In genomic region chr1:185257947-185258203, GRCh38 we compare ENCODE assay signal across 12 cellular contexts. TPM values are rescaled to one million over a fixed set of nuclear protein-coding genes. Genes with fewer than 3 reads are reported as not detected.
DNase-seq lines count a peak whose midpoint lies in the region; ATAC-seq and TF ChIP-seq lines count a peak whose summit lies in the region.
"Had no signal": no experiment of that assay in that cellular context is flagged by ENCODE, and none has a peak within 500 bp of the region (broad histone marks: within the 10 kb centered on the region; RNA-seq: fewer than 3 reads in every experiment).

No MANE protein-coding gene starts in this region.

- DNase-seq in ELR (ENCODE audit: low read depth) = peak; percentile 49
- peak; percentile 21 to 68 for DNase-seq in cardiac fibroblast (ENCODE audit: low read depth in 2 of 2)
- DNase-seq in naive thymus-derived CD8-positive, alpha-beta T cell = no peak
- DNase-seq in trophoblast cell = no peak
- no peak for DNase-seq in right cardiac atrium
- DNase-seq: activated CD4-positive, CD25-positive, alpha-beta regulatory T cell treated with anti-CD3 and anti-CD28 coated beads, Interleukin-2, amount 50 U/mL, for 72 hours; activated gamma-delta T cell treated with Interleukin-2 at 50 U/mL for 16 hours; cerebellar nuclear complex; immature natural killer cell had no signal

- no CpG with 5 or more reads among the region's 2 CpGs for WGBS in trophoblast cell (ENCODE audit: extremely low coverage, insufficient coverage, insufficient read length)
- WGBS in right cardiac atrium = 88% methylated on average over 2 of the region's 2 CpGs

- no peaks in the 10 kb centered on the region for H3K36me3 ChIP-seq in Loucy (ENCODE audit: insufficient read depth, low read length)
- no peaks in the 10 kb centered on the region for H3K36me3 ChIP-seq in trophoblast cell (ENCODE audit: control insufficient read depth in 1 of 2, insufficient read depth in 2 of 2, low read length in 2 of 2)
- H3K36me3 ChIP-seq: esophagus muscularis mucosa had no signal

- no peak overlapping the region for H2AK5ac ChIP-seq in trophoblast cell (ENCODE audit: low read length)

- H3K27me3 ChIP-seq in Loucy (ENCODE audit: insufficient read depth, low read length, poor library complexity, severe bottlenecking) = no peaks in the 10 kb centered on the region
- H3K27me3 ChIP-seq in trophoblast cell (ENCODE audit: insufficient read depth, low read length) = no peaks in the 10 kb centered on the region
- no peaks in the 10 kb centered on the region for H3K27me3 ChIP-seq in right cardiac atrium (ENCODE audit: control insufficient read depth, insufficient read depth)
- H3K27me3 ChIP-seq: esophagus muscularis mucosa had no signal

- H3K9me2 ChIP-seq in Loucy (replicated peaks; ENCODE audit: low read depth, low read length) = no peaks in the 10 kb centered on the region

- no peak overlapping the region for H2BK5ac ChIP-seq in trophoblast cell (ENCODE audit: low read depth, low read length, poor library complexity)

- no peak overlapping the region for H3K18ac ChIP-seq in trophoblast cell (ENCODE audit: low read length)

- H2AFZ ChIP-seq in Loucy (ENCODE audit: low read length) = peak overlapping the region; percentile 88
- no peak overlapping the region for H2AFZ ChIP-seq in trophoblast cell (ENCODE audit: insufficient read depth, low read length, poor library complexity)

- no peak overlapping the region for H2BK12ac ChIP-seq in trophoblast cell (ENCODE audit: low read length)

- H3K9ac ChIP-seq in Loucy (ENCODE audit: low read depth, low read length, poor library complexity, severe bottlenecking) = peak overlapping the region; percentile 86
- no peak overlapping the region for H3K9ac ChIP-seq in trophoblast cell (ENCODE audit: low read length)

- no peak overlapping the region for H4K91ac ChIP-seq in trophoblast cell (ENCODE audit: low read depth, low read length)

- no peak for ATAC-seq in naive thymus-derived CD8-positive, alpha-beta T cell
- ATAC-seq in right cardiac atrium (no peak), GM21360 (IDR thresholded peaks at IDR 0.05; ENCODE audit: unreplicated experiment) (no peak)

- peaks cover 3% of the 10 kb centered on the region for H3K79me1 ChIP-seq in trophoblast cell (ENCODE audit: low read length)

- POLR2A ChIA-PET in naive thymus-derived CD8-positive, alpha-beta T cell (lab: Charles Lee) = interaction anchor here (1.0 to 1.1 kb wide), 2 partner anchors 24 to 59 kb away, joined by 3 to 5 read pairs; partner anchors contain the start of gene IVNS1ABP

- no peaks in the 10 kb centered on the region for H3K9me3 ChIP-seq in Loucy (ENCODE audit: insufficient read depth, low read depth, low read length)
- no peaks in the 10 kb centered on the region for H3K9me3 ChIP-seq in trophoblast cell (ENCODE audit: insufficient read depth, low read depth, low read length)
- no peaks in the 10 kb centered on the region for H3K9me3 ChIP-seq in right cardiac atrium (ENCODE audit: control insufficient read depth, low read length)
- H3K9me3 ChIP-seq: esophagus muscularis mucosa had no signal

- H3K9me3 Mint-ChIP-seq in naive thymus-derived CD8-positive, alpha-beta T cell = peaks cover 0 to 24% (median 7%) of the 10 kb centered on the region in 9 donors

- H3K4me3 Mint-ChIP-seq in naive thymus-derived CD8-positive, alpha-beta T cell = peak overlapping the region in 5 of 10 donors; percentile 19 to 50 (median 26)
- H3K4me3 Mint-ChIP-seq: immature natural killer cell had no signal

- H3K23ac ChIP-seq in trophoblast cell (ENCODE audit: low read length) = no peak overlapping the region

- peak overlapping the region; percentile 86 for H3K4me3 ChIP-seq in Loucy (ENCODE audit: low read length, poor library complexity, severe bottlenecking)
- no peak overlapping the region for H3K4me3 ChIP-seq in cardiac fibroblast (replicated peaks in 1 of 2; ENCODE audit: low read depth in 2 of 2, low read length in 2 of 2)
- no peak overlapping the region for H3K4me3 ChIP-seq in trophoblast cell (ENCODE audit: low read depth, low read length)
- H3K4me3 ChIP-seq in right cardiac atrium (ENCODE audit: low read length) = no peak overlapping the region
- H3K4me3 ChIP-seq: esophagus muscularis mucosa had no signal

- TF ChIP-seq CTCF in Loucy (conservative IDR thresholded peaks at IDR 0.05; ENCODE audit: low read length) = no peak
- TF ChIP-seq CTCF in cardiac fibroblast (IDR thresholded peaks at IDR 0.05; ENCODE audit: low read depth, low read length) = no peak

- H3K4me2 ChIP-seq in Loucy (ENCODE audit: low read depth, low read length, poor library complexity, severe bottlenecking) = peak overlapping the region; percentile 98
- H3K4me2 ChIP-seq in trophoblast cell (ENCODE audit: low read length) = no peak overlapping the region

- H3K79me2 ChIP-seq in Loucy (ENCODE audit: insufficient read depth, low read length) (peaks cover 9% of the 10 kb centered on the region), trophoblast cell (ENCODE audit: control insufficient read depth, insufficient read depth, low read length, poor library complexity) (no peaks in the 10 kb centered on the region)

- no peaks in the 10 kb centered on the region for H3K27me3 Mint-ChIP-seq in naive thymus-derived CD8-positive, alpha-beta T cell

- H3K36me3 Mint-ChIP-seq in naive thymus-derived CD8-positive, alpha-beta T cell = peaks cover 0 to 9% (median 6%) of the 10 kb centered on the region in 3 donors

- peaks cover 2 to 13% (median 9%) of the 10 kb centered on the region in 4 donors for H3K4me1 Mint-ChIP-seq in naive thymus-derived CD8-positive, alpha-beta T cell

- H2BK120ac ChIP-seq in trophoblast cell (ENCODE audit: insufficient read depth, low read length, poor library complexity) = no peak overlapping the region

- H4K8ac ChIP-seq in trophoblast cell (ENCODE audit: low read depth, low read length) = no peak overlapping the region

- no peak overlapping the region for H3K4ac ChIP-seq in trophoblast cell (ENCODE audit: low read depth, low read length)

- intact Hi-C loops in right cardiac atrium (cut with DNase I) = no loop called here

- H3F3A ChIP-seq in Loucy (ENCODE audit: low read depth) = no peaks in the 10 kb centered on the region

- H3K4me1 ChIP-seq in Loucy (ENCODE audit: insufficient read depth, low read length, poor library complexity, severe bottlenecking) = peaks cover 10% of the 10 kb centered on the region
- no peaks in the 10 kb centered on the region for H3K4me1 ChIP-seq in trophoblast cell (ENCODE audit: control insufficient read depth in 1 of 2, insufficient read depth in 2 of 2, low read length in 2 of 2)
- no peaks in the 10 kb centered on the region for H3K4me1 ChIP-seq in right cardiac atrium (ENCODE audit: control insufficient read depth, insufficient read depth, low read length)

- peak overlapping the region in 7 of 10 donors; percentile 18 to 87 (median 60) for H3K27ac Mint-ChIP-seq in naive thymus-derived CD8-positive, alpha-beta T cell
- H3K27ac Mint-ChIP-seq: immature natural killer cell had no signal

- H3K14ac ChIP-seq in trophoblast cell (ENCODE audit: low read length) = no peak overlapping the region

- no peak overlapping the region for H4K12ac ChIP-seq in trophoblast cell (ENCODE audit: low read depth, low read length)

- H3K27ac ChIP-seq in trophoblast cell (ENCODE audit: low read depth, low read length) = no peak overlapping the region
- no peak overlapping the region for H3K27ac ChIP-seq in right cardiac atrium (ENCODE audit: low read length)
- H3K27ac ChIP-seq: esophagus muscularis mucosa had no signal

- no peaks in the 10 kb centered on the region for H4K20me1 ChIP-seq in Loucy (ENCODE audit: insufficient read depth, low read length, poor library complexity, severe bottlenecking)

RNA-seq across cellular contexts. Expression of gene IVNS1ABP, which starts 59.2 kb away (rescaled TPM):
- total RNA-seq in naive thymus-derived CD8-positive, alpha-beta T cell = 100 to 1,000 TPM; 160 to 164 TPM
- 10 to 100 TPM; 44.8 to 55.1 (median 48.5) TPM for polyA plus RNA-seq in naive thymus-derived CD8-positive, alpha-beta T cell
- 195 and 204 TPM in 2 replicates for polyA plus RNA-seq in trophoblast cell (2013)
- total RNA-seq in right cardiac atrium = 10 to 100 TPM; 36.7 to 37.4 (median 37.1) TPM
- polyA plus RNA-seq in right cardiac atrium = 18.8 TPM

Comparison
In these comparisons a context has a peak if more than half of its experiments do, and no peak if none do; other contexts are left out.
1. DNase-seq: peak in ELR (single experiment) and cardiac fibroblast (2 of 2); none in naive thymus-derived CD8-positive, alpha-beta T cell (0 of 10), trophoblast cell (0 of 2) and right cardiac atrium (0 of 3).
2. RNA of gene IVNS1ABP, which starts 59.2 kb away (total RNA-seq): 160 to 164 TPM in naive thymus-derived CD8-positive, alpha-beta T cell; 36.7 to 37.4 TPM in right cardiac atrium; every median in the first group is over 4 times any median in the second.